Comparison of ENCODE assay signal across 21 cellular contexts in genomic region chr6:20740088-20740487, GRCh38.
DNase-seq lines count a peak whose midpoint lies in the region; TF ChIP-seq lines count a peak whose summit lies in the region.
"Had no signal": no experiment of that assay in that cellular context is flagged by ENCODE, and none has a peak within 500 bp of the region (broad histone marks: within the 10 kb centered on the region; RNA-seq: fewer than 3 reads in every experiment).

No MANE protein-coding gene starts in this region.

- no peaks in the 10 kb centered on the region for H3K4me1 ChIP-seq in endodermal cell (ENCODE audit: control insufficient read depth, insufficient read depth, low read length)
- H3K4me1 ChIP-seq: BE2C; BLaER1 treated with 17β-estradiol and CSF1 and Interleukin-3, amounts not matched to agents 10 nM and 100 nM; HAP-1 had no signal

- H3K27me3 ChIP-seq in endodermal cell (ENCODE audit: control insufficient read depth, insufficient read depth, low read length, poor library complexity, severe bottlenecking) (no peaks in the 10 kb centered on the region), brain microvascular endothelial cell (replicated peaks) (no peaks in the 10 kb centered on the region)
- H3K27me3 ChIP-seq: BE2C; BLaER1 treated with 17β-estradiol and CSF1 and Interleukin-3, amounts not matched to agents 10 nM and 100 nM had no signal

- peaks cover 17% of the 10 kb centered on the region for H3K36me3 Mint-ChIP-seq in endodermal cell (ENCODE audit: low read depth)

- TF ChIP-seq CTCF in 22Rv1 (IDR thresholded peaks at IDR 0.05) (no peak), endodermal cell (conservative IDR thresholded peaks at IDR 0.05) (no peak), brain microvascular endothelial cell (IDR thresholded peaks at IDR 0.05; ENCODE audit: low read depth, low read length, missing control alignments) (no peak)

- H3K4me1 Mint-ChIP-seq in endodermal cell: peaks cover 10% of the 10 kb centered on the region
- H3K4me1 Mint-ChIP-seq: CD14-positive monocyte had no signal

- H3K27ac ChIP-seq in 22Rv1 (peak overlapping the region; percentile 46; the same call in 1 of the 2 replicates), endodermal cell (ENCODE audit: low read depth, low read length) (no peak overlapping the region), brain microvascular endothelial cell (no peak overlapping the region)
- H3K27ac ChIP-seq: A549; BLaER1 treated with 17β-estradiol and CSF1 and Interleukin-3, amounts not matched to agents 10 nM and 100 nM had no signal

- peaks cover 7% of the 10 kb centered on the region for H3K9me3 Mint-ChIP-seq in endodermal cell
- H3K9me3 Mint-ChIP-seq: HFFc6 had no signal

- H3K36me3 ChIP-seq in endodermal cell (ENCODE audit: control insufficient read depth, insufficient read depth, low read length) (no peaks in the 10 kb centered on the region), brain microvascular endothelial cell (replicated peaks) (no peaks in the 10 kb centered on the region)
- H3K36me3 ChIP-seq: BE2C, HAP-1 had no signal

- H3K4me3 ChIP-seq in endodermal cell (ENCODE audit: low read length) (no peak overlapping the region), brain microvascular endothelial cell (ENCODE audit: low read depth, low read length) (no peak overlapping the region)
- H3K4me3 ChIP-seq: A549; BLaER1 treated with 17β-estradiol and CSF1 and Interleukin-3, amounts not matched to agents 10 nM and 100 nM; HAP-1 had no signal

- no peak overlapping the region for H3K4me3 Mint-ChIP-seq in endodermal cell
- H3K4me3 Mint-ChIP-seq: CD14-positive monocyte; CD4-positive, alpha-beta T cell; HFFc6 had no signal

- H3K9me3 ChIP-seq in endodermal cell (ENCODE audit: control insufficient read depth, low read length): peaks cover 8% of the 10 kb centered on the region
- H3K9me3 ChIP-seq: A549, BE2C, HAP-1 had no signal

- H3K27me3 Mint-ChIP-seq in endodermal cell (ENCODE audit: insufficient read depth): no peaks in the 10 kb centered on the region
- H3K27me3 Mint-ChIP-seq: CD4-positive, alpha-beta T cell had no signal

- 92 to 100% methylated on average over 2 to 4 of the region's 4 CpGs for WGBS in endodermal cell (ENCODE audit: insufficient coverage in 1 of 2, insufficient read length in 1 of 2), 2 experiments

- in situ Hi-C loops in brain microvascular endothelial cell (cut with HindIII; ENCODE audit: low pct_ligation_motif_present, low sequenced_read_pairs): no loop called here

- H3K27ac Mint-ChIP-seq in endodermal cell: peak overlapping the region; percentile 11
- H3K27ac Mint-ChIP-seq: CD4-positive, alpha-beta T cell; HFFc6 had no signal

- DNase-seq in DMS53 (lab: John Stamatoyannopoulos, UW): peak; percentile 41
- no peak for DNase-seq in DMS53 treated with DMSO at 0.1 percent for 48 hours (lab: John Stamatoyannopoulos, UW; ENCODE audit: unreplicated experiment)
- DNase-seq in endodermal cell: no peak
- DNase-seq in mucosa of gallbladder (ENCODE audit: low spot score): no peak
- no peak for DNase-seq in brain microvascular endothelial cell
- DNase-seq: 8988T; ACHN; AML-193; BE2C; CD4-positive, alpha-beta T cell; COR-L47; DMS153; DMS79 treated with DMSO at 0.1 percent for 48 hours; GF-D8; GOT3; HFFc6 had no signal

- H3K9ac ChIP-seq in endodermal cell (ENCODE audit: extremely low read depth, low read length, poor library complexity, severe bottlenecking): no peak overlapping the region
- H3K9ac ChIP-seq: BLaER1 treated with 17β-estradiol and CSF1 and Interleukin-3, amounts not matched to agents 10 nM and 100 nM had no signal
